Comparison of ENCODE assay signal across 9 cellular contexts in the genomic region with DNA sequence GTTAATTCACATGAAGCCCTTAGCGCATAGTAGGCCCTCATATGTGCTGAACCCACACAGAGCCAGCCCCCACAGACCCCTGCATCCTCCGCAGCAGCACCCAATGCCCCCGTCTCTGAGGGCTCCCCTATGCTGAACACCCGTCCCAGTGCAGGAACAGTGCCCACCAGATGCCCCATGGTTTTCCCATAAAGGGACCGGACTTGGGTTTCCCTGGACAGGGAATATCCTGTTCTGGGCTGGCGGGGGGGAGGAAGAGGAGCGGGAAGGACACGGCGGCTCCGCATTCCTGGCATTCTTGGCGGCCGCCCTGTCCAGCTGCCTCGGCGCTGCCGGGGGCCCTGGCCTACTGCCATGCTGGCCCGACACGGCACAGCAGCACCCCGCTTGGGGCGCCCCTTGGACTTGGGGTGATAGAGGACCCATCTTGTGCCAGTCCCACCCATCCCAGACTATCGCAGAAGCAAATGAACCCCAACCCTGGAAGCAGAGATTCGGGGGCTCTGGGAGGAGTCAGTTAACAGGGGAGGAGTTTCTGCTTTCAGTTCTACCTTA. TPM values are rescaled to one million over a fixed set of nuclear protein-coding genes. Genes with fewer than 3 reads are reported as not detected.
DNase-seq lines count a peak whose midpoint lies in the region; FAIRE-seq and TF ChIP-seq lines count a peak whose summit lies in the region.
"Had no signal": no experiment of that assay in that cellular context is flagged by ENCODE, and none has a peak within 500 bp of the region (broad histone marks: within the 10 kb centered on the region; RNA-seq: fewer than 3 reads in every experiment).

No MANE protein-coding gene starts in this region.

- DNase-seq in DMS 273 (lab: John Stamatoyannopoulos, UW; ENCODE audit: unreplicated experiment) = peak; percentile 25
- no peak for DNase-seq in DMS 273 treated with DMSO at 0.1 percent for 48 hours (lab: John Stamatoyannopoulos, UW)
- DNase-seq in H1 (ENCODE audit: low read depth in 1 of 2, low spot score in 2 of 2) = peak in 1 of 2 experiments; percentile 84
- DNase-seq in mesendoderm = peak; percentile 90
- peak; percentile 72 to 78 for DNase-seq in uterus
- DNase-seq in NCI-H446 treated with DMSO at 0.1 percent for 48 hours (lab: John Stamatoyannopoulos, UW) = no peak
- DNase-seq in T-helper 1 cell = no peak
- DNase-seq in NCI-H1092 (lab: John Stamatoyannopoulos, UW) = no peak

- peak overlapping the region; percentile 100 for H2AK5ac ChIP-seq in H1 (ENCODE audit: low read depth, low read length)
- H2AK5ac ChIP-seq in mesendoderm (ENCODE audit: low read length) = peak overlapping the region; percentile 99

- no peaks in the 10 kb centered on the region for H3K9me3 ChIP-seq in H1 (ENCODE audit: insufficient read depth in 2 of 2, low read depth in 1 of 2, low read length in 1 of 2)
- H3K9me3 ChIP-seq in uterus = no peaks in the 10 kb centered on the region

- H3K23me2 ChIP-seq in H1 (ENCODE audit: low read depth, low read length) = no peaks in the 10 kb centered on the region; the same call in 1 of the 2 replicates

- H2AFZ ChIP-seq in H1 (ENCODE audit: low read length) = no peak overlapping the region

- TF ChIP-seq CTCF in H1 (IDR thresholded peaks at IDR 0.05; ENCODE audit: control extremely low read depth in 1 of 3, insufficient read depth in 1 of 3, low read depth in 1 of 3, low read length in 3 of 3) (no peak), uterus (IDR thresholded peaks at IDR 0.05) (no peak)

- POLR2A ChIA-PET in H1 (lab: Charles Lee; ENCODE audit: partially characterized antibody) = interaction anchor here (0.6 to 11.8 kb wide), 20 partner anchors 8 to 140 kb away, joined by 3 to 313 read pairs (median 4); a partner anchor contains a TSS

- H3K4me3 ChIP-seq in H1 (ENCODE audit: extremely low read depth in 1 of 4, insufficient read depth in 2 of 4, low read depth in 3 of 4, low read length in 4 of 4) = no peak overlapping the region; a peak in 1 of 8 replicates
- H3K4me3 ChIP-seq in mesendoderm (ENCODE audit: low read length) = no peak overlapping the region
- H3K4me3 ChIP-seq in uterus = no peak overlapping the region

- TF ChIP-seq POLR2A in H1 (IDR thresholded peaks at IDR 0.05; ENCODE audit: control extremely low read depth in 1 of 2, low read depth in 2 of 2, low read length in 2 of 2) = peak in 1 of 2 experiments; percentile 53; a peak in 1 of 3 replicates
- no peak for TF ChIP-seq POLR2A in uterus (IDR thresholded peaks at IDR 0.05)

- 34% methylated on average over 13 of the region's 21 CpGs; no CpG with 5 or more reads in 1 of the 2 experiments for WGBS in H1 (ENCODE audit: extremely low coverage in 1 of 2, insufficient coverage in 1 of 2, insufficient read length in 1 of 2, insufficient replicate concordance in 2 of 2, low coverage in 1 of 2, low lambda C conversion rate in 2 of 2, missing lambda C conversion rate in 1 of 2), 2 experiments
- WGBS in mesendoderm (ENCODE audit: extremely low coverage, insufficient coverage, low lambda C conversion rate) = no CpG with 5 or more reads among the region's 21 CpGs

- intact Hi-C loops in uterus (cut with DNase I; ENCODE audit: low total_unique reads) = loop anchor here (10.0 kb wide), 1 partner anchor 339 kb away; no protein-coding TSS in a partner anchor

- H3K23ac ChIP-seq in H1 (ENCODE audit: insufficient read length) (no peak overlapping the region), mesendoderm (ENCODE audit: low read length) (peak overlapping the region; percentile 92)

- H3K27ac ChIP-seq in H1 (ENCODE audit: low read depth, low read length) = peak overlapping the region; percentile 92
- H3K27ac ChIP-seq in mesendoderm (ENCODE audit: low read depth, low read length) = peak overlapping the region; percentile 15
- H3K27ac ChIP-seq in uterus = peak overlapping the region; percentile 81 to 88
- H3K27ac ChIP-seq: 22Rv1 had no signal

- peak in 1 of 2 experiments; percentile 91; a peak in 2 of 3 replicates for TF ChIP-seq EP300 in H1 (IDR thresholded peaks at IDR 0.05; ENCODE audit: borderline replicate concordance in 1 of 2, low read depth in 2 of 2, low read length in 2 of 2)

- H3K36me3 ChIP-seq in H1 (ENCODE audit: control insufficient read depth in 2 of 4, insufficient read depth in 4 of 4, low read length in 3 of 4) = no peaks in the 10 kb centered on the region
- H3K36me3 ChIP-seq in mesendoderm (ENCODE audit: control insufficient read depth, insufficient read depth, low read length) = no peaks in the 10 kb centered on the region
- no peaks in the 10 kb centered on the region for H3K36me3 ChIP-seq in uterus

- H3K27me3 ChIP-seq in H1 (replicated peaks in 1 of 4; ENCODE audit: control insufficient read depth in 3 of 4, extremely low read depth in 1 of 4, insufficient read depth in 3 of 4, low read length in 3 of 4) (no peaks in the 10 kb centered on the region), mesendoderm (ENCODE audit: insufficient read depth, low read length, poor library complexity) (no peaks in the 10 kb centered on the region), uterus (no peaks in the 10 kb centered on the region)

- CTCF ChIA-PET in H1 (lab: Charles Lee; ENCODE audit: partially characterized antibody) = interaction anchor here (0.7 to 6.0 kb wide), 14 partner anchors 8 to 141 kb away, joined by 3 to 48 read pairs (median 4); no protein-coding TSS in a partner anchor

- H2BK5ac ChIP-seq in H1 (ENCODE audit: low read depth, low read length) (peak overlapping the region; percentile 100), mesendoderm (ENCODE audit: low read length) (peak overlapping the region; percentile 93)

- peak in 1 of 2 experiments; percentile 3; a peak in 1 of 4 replicates for TF ChIP-seq RAD21 in H1 (IDR thresholded peaks at IDR 0.05 in 1 of 2, conservative IDR thresholded peaks at IDR 0.05 in 1 of 2; ENCODE audit: low read depth in 2 of 2, low read length in 2 of 2)

- H4K91ac ChIP-seq in H1 (replicated peaks; ENCODE audit: insufficient read length, low read length) = peak overlapping the region; percentile 99

- no peaks in the 10 kb centered on the region for H4K20me1 ChIP-seq in H1 (replicated peaks in 1 of 2; ENCODE audit: control insufficient read depth in 1 of 2, insufficient read depth in 2 of 2, low read length in 2 of 2)

- no peaks in the 10 kb centered on the region for H3K79me1 ChIP-seq in H1 (ENCODE audit: low read depth, low read length)
- H3K79me1 ChIP-seq in mesendoderm (ENCODE audit: low read length) = no peaks in the 10 kb centered on the region

- peak overlapping the region; percentile 98 for H4K8ac ChIP-seq in H1 (ENCODE audit: extremely low read depth, insufficient read depth, low read length)
- H4K8ac ChIP-seq in mesendoderm (ENCODE audit: low read depth, low read length) = no peak overlapping the region

- H2BK15ac ChIP-seq in H1 (ENCODE audit: low read length) (no peak overlapping the region; the same call in 1 of the 2 replicates), mesendoderm (replicated peaks; ENCODE audit: low read depth) (no peak overlapping the region)

- peak overlapping the region; percentile 93 for H3K18ac ChIP-seq in H1 (ENCODE audit: extremely low read depth, low read length)
- peak overlapping the region; percentile 46 for H3K18ac ChIP-seq in mesendoderm (ENCODE audit: low read length)

- H3K56ac ChIP-seq in H1 (replicated peaks; ENCODE audit: insufficient read length, low read depth, low read length) = no peak overlapping the region
- peak overlapping the region; percentile 82 for H3K56ac ChIP-seq in mesendoderm (ENCODE audit: low read length)

- H3K79me2 ChIP-seq in H1 (ENCODE audit: control insufficient read depth in 1 of 2, insufficient read depth in 2 of 2, low read length in 2 of 2) (no peaks in the 10 kb centered on the region), mesendoderm (ENCODE audit: control insufficient read depth, insufficient read depth, low read length) (no peaks in the 10 kb centered on the region)

- peak overlapping the region; percentile 99 for H3K4ac ChIP-seq in H1 (replicated peaks; ENCODE audit: insufficient read length, low read depth, low read length)
- peak overlapping the region; percentile 85 for H3K4ac ChIP-seq in mesendoderm (ENCODE audit: low read depth, low read length)

- H3K4me2 ChIP-seq in H1 (ENCODE audit: insufficient read depth in 1 of 2, low read depth in 2 of 2, low read length in 2 of 2) (peak overlapping the region; percentile 45 to 47), mesendoderm (ENCODE audit: low read length) (no peak overlapping the region)

- H3K14ac ChIP-seq in H1 (ENCODE audit: insufficient read length) = no peak overlapping the region

- peak overlapping the region; percentile 100 for H2BK12ac ChIP-seq in H1 (ENCODE audit: low read depth, low read length)

- H4K5ac ChIP-seq in H1 (ENCODE audit: insufficient read length, low read depth, low read length) = peak overlapping the region; percentile 7
- no peak overlapping the region for H4K5ac ChIP-seq in mesendoderm (ENCODE audit: low read length)

- H2BK120ac ChIP-seq in H1 (replicated peaks; ENCODE audit: low read depth, low read length) (peak overlapping the region; percentile 89), mesendoderm (ENCODE audit: low read depth, low read length) (peak overlapping the region; percentile 18)

- H3K4me1 ChIP-seq in H1 (replicated peaks in 1 of 4; ENCODE audit: control insufficient read depth in 3 of 4, insufficient read depth in 4 of 4, low read length in 3 of 4) (peaks cover 19 to 64% (median 56%) of the 10 kb centered on the region in 4 experiments), mesendoderm (ENCODE audit: control insufficient read depth, low read depth, low read length) (peaks cover 17% of the 10 kb centered on the region), uterus (peaks cover 0 to 45% of the 10 kb centered on the region in 2 donors)

- peak overlapping the region; percentile 100 for H2BK20ac ChIP-seq in H1 (ENCODE audit: low read length)

- no peak for FAIRE-seq in H1 (lab: Jason Lieb, UNC)

- peak overlapping the region in 3 of 4 experiments; percentile 43 to 71 (median 69); a peak in 5 of 7 replicates for H3K9ac ChIP-seq in H1 (replicated peaks in 1 of 4; ENCODE audit: extremely low read depth in 1 of 4, low read depth in 3 of 4, low read length in 3 of 4)
- peak overlapping the region; percentile 34 for H3K9ac ChIP-seq in mesendoderm (ENCODE audit: low read length)

TF ChIP-seq in H1, 55 proteins besides CTCF, POLR2A, EP300 and RAD21 (continues in another document):
- TF ChIP-seq TCF12 (IDR thresholded peaks at IDR 0.05; ENCODE audit: low read depth, low read length) = peak; percentile 90

RNA-seq across cellular contexts. Expression of a gene that starts 23.7 kb away (rescaled TPM):
- total RNA-seq in H1 (2021; fragmentation: NEBNext Ultra II Directional; extraction: Animal tissue kit (Norgen Biotek cat#: 25700)) = 8.7 TPM in 2 replicates
- 6.9 and 12.3 TPM in 2 replicates for polyA plus RNA-seq in H1 (2011; rRNA removed)
- polyA plus RNA-seq in H1 (2011; cell fraction: cytosol; rRNA removed) = 9.2 TPM
- 15.9 TPM for polyA plus RNA-seq in H1 (2011; cell fraction: nucleus; rRNA removed)
- 5.4 to 9.5 TPM (median 8.5 TPM) in 4 replicates for polyA plus RNA-seq in H1 (2012, experiment 1 of 2)
- polyA plus RNA-seq in H1 (2012, experiment 2 of 2) = 7.8 TPM
- 5.7 TPM for polyA plus RNA-seq in H1 (2013, experiment 1 of 2)
- 5.9 TPM for polyA plus RNA-seq in H1 (2013, experiment 2 of 2)
- 5.8 and 8.3 TPM in 2 replicates for polyA minus RNA-seq in H1 (2011; rRNA and poly(A)+ RNA removed)
- polyA minus RNA-seq in H1 (2011; cell fraction: cytosol; rRNA and poly(A)+ RNA removed) = 5.1 TPM
- 7.3 TPM for polyA minus RNA-seq in H1 (2011; cell fraction: nucleus; rRNA and poly(A)+ RNA removed)
- polyA plus RNA-seq in mesendoderm (2013, experiment 1 of 2) = 1.5 TPM
- 1.3 TPM for polyA plus RNA-seq in mesendoderm (2013, experiment 2 of 2)
- 100 to 1,000 TPM in 2 of 4 donors, 10 to 100 TPM in 2; 16.0 to 128 (median 102) TPM for total RNA-seq in uterus

Comparison
In these comparisons a context has a peak if more than half of its experiments do, and no peak if none do; other contexts are left out.
1. DNase-seq: peak in DMS 273 (single experiment), mesendoderm (single experiment) and uterus (2 of 2); none in DMS 273 treated with DMSO at 0.1 percent for 48 hours (single experiment), NCI-H446 treated with DMSO at 0.1 percent for 48 hours (single experiment), T-helper 1 cell (0 of 5) and NCI-H1092 (single experiment).
2. H3K27ac ChIP-seq: peak in every context shown above with its lines; median percentile 92 in H1; 84 in uterus; 15 in mesendoderm.